ENCODE assay signal across 8 cellular contexts in the genomic region with DNA sequence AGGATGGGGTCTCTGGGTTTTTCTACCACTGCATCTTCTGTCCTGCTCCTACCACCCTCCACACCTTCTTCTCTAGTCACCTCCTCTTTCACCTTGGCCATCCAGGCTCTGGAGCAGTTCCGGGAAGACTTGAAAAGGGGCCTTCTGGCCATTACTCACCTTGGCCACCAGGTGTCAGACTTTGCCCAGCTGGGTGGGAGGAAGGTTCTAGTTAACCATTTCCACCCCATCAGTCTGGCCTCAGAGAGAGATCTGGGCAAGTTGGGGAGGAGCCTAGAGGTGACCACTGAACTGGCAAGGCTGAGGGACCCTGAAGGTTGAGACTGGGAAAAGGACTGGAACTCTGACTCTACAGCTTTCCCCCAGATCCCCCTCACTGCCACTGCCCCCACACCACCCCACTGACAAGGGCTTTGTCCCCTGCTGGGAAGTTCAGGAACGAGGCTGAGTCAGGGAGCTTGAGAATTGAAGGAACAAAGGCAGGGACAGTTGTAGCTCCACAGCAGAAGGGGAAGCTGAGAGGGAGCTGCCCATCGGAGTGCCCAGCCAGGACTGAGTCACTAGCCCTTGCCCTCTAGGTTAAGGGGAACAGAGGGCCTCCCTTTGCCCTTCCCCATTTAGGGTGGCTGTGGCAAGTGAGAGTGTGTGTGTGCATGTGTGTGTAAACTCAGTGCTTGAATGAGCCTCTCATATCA. TPM values are rescaled to one million over a fixed set of nuclear protein-coding genes. Genes with fewer than 3 reads are reported as not detected.
DNase-seq lines count a peak whose midpoint lies in the region; ATAC-seq, FAIRE-seq and TF ChIP-seq lines count a peak whose summit lies in the region.

No MANE protein-coding gene starts in this region.

- H4K20me1 ChIP-seq in K562 (replicated peaks; ENCODE audit: control insufficient read depth, insufficient read depth, low read length) = no peaks in the 10 kb centered on the region

- ATAC-seq in K562 (peak; percentile 59), GM18858 (IDR thresholded peaks at IDR 0.05; ENCODE audit: unreplicated experiment) (no peak)

- H3K36me3 ChIP-seq in K562 (ENCODE audit: control insufficient read depth, insufficient read depth, low read length) (no peaks in the 10 kb centered on the region), iPS-20b (ENCODE audit: insufficient read depth, low read depth, low read length) (no peaks in the 10 kb centered on the region)

- H3K9ac ChIP-seq in K562 (ENCODE audit: insufficient read depth in 1 of 2, low read depth in 2 of 2, low read length in 2 of 2) (peak overlapping the region; percentile 80 to 88; a peak in 3 of 4 replicates), iPS-20b (ENCODE audit: low read depth, low read length) (peak overlapping the region; percentile 35; the same call in 1 of the 2 replicates)

- intact Hi-C loops in K562 (cut with micrococcal nuclease) = loop anchor here (1.0 to 5.0 kb wide), 2 partner anchors 25 to 150 kb away; partner anchors contain the start of genes CDK2AP2 and PITPNM1

- DNase-seq in NCI-H1417 (lab: John Stamatoyannopoulos, UW) (peak; percentile 66 to 84 (median 68)), NCI-H1417 treated with DMSO at 0.1 percent for 48 hours (lab: John Stamatoyannopoulos, UW) (no peak), NCI-H1694 (lab: John Stamatoyannopoulos, UW) (peak; percentile 23), T-helper 9 cell (peak; percentile 57), K562 (ENCODE audit: extremely low read depth in 1 of 4, low spot score in 3 of 4) (peak; percentile 70 to 90 (median 80))

- H3K27ac ChIP-seq in K562 (ENCODE audit: extremely low read depth, low read depth, low read length) (peak overlapping the region; percentile 92; the same call in 2 of the 3 replicates), iPS-20b (ENCODE audit: low read length) (no peak overlapping the region), skin epidermis (peak overlapping the region in 19 of 21 experiments; percentile 4 to 100 (median 98))

- no peaks in the 10 kb centered on the region for H3K9me1 ChIP-seq in K562 (ENCODE audit: control insufficient read depth, insufficient read depth, low read length)

- TF ChIP-seq POLR2A in K562 (conservative IDR thresholded peaks at IDR 0.05) = no peak

- H3K9me3 ChIP-seq in K562 (replicated peaks; ENCODE audit: control insufficient read depth, insufficient read depth, low read depth, low read length) (no peaks in the 10 kb centered on the region; the same call in 1 of the 2 replicates), iPS-20b (ENCODE audit: insufficient read depth, low read depth, low read length) (no peaks in the 10 kb centered on the region)

- POLR2A ChIA-PET in K562 (lab: Yijun Ruan, JAX) = interaction anchor here (0.6 to 1.3 kb wide), 4 partner anchors 10 to 1852 kb away, joined by 3 to 5 read pairs (median 4); no protein-coding TSS in a partner anchor

- 13% methylated on average over 3 of the region's 3 CpGs for WGBS in K562 (ENCODE audit: insufficient coverage, low coverage, missing lambda C conversion rate)

- no peak for TF ChIP-seq EP300 in K562 (IDR thresholded peaks at IDR 0.05; ENCODE audit: low read length)

- CTCF ChIA-PET in K562 (lab: Yijun Ruan, JAX; ENCODE audit: low intra/inter-chr PET ratio) = interaction anchor here (0.6 to 3.7 kb wide), 6 partner anchors 17 to 149 kb away, joined by 3 to 41 read pairs (median 3); partner anchors contain the start of genes CLCF1 and PITPNM1

- H3K4me2 ChIP-seq in K562 (ENCODE audit: insufficient read depth, low read length) = peak overlapping the region; percentile 4

- H3K4me3 ChIP-seq in K562 (no peak overlapping the region), iPS-20b (ENCODE audit: low read length) (no peak overlapping the region), skin epidermis (no peak overlapping the region)

- peaks cover 8% of the 10 kb centered on the region for H3K79me2 ChIP-seq in K562 (ENCODE audit: control insufficient read depth, insufficient read depth, low read length)

- H3K4me1 ChIP-seq in K562 (replicated peaks in 1 of 2; ENCODE audit: control insufficient read depth in 2 of 2, insufficient read depth in 2 of 2, low read length in 2 of 2) (peaks cover 40 to 53% of the 10 kb centered on the region in 2 experiments), iPS-20b (ENCODE audit: insufficient read depth, low read length) (peaks cover 13% of the 10 kb centered on the region; the same call in 1 of the 2 replicates)

- H2AFZ ChIP-seq in K562 (ENCODE audit: low read depth, low read length) = peak overlapping the region; percentile 51

- peak; percentile 96 to 99 for TF ChIP-seq RAD21 in K562 (CRISPR knock-in tag; conservative IDR thresholded peaks at IDR 0.05 in 1 of 2, IDR thresholded peaks at IDR 0.05 in 1 of 2)

- TF ChIP-seq CTCF in K562 (IDR thresholded peaks at IDR 0.05 in 2 of 3, conservative IDR thresholded peaks at IDR 0.05 in 1 of 3; ENCODE audit: insufficient read depth in 2 of 3, low read depth in 1 of 3, low read length in 3 of 3) = peak; percentile 92 to 98 (median 97)

- FAIRE-seq in K562 (lab: Jason Lieb, UNC) = peak; percentile 90

- BruUV-seq in K562 (replicated peaks; lab: Mats Ljungman, UMichigan) = no TSS peak

- H3K27me3 ChIP-seq in K562 (ENCODE audit: control insufficient read depth in 2 of 2, insufficient read depth in 2 of 2, low read length in 2 of 2) (no peaks in the 10 kb centered on the region), iPS-20b (ENCODE audit: insufficient read depth, low read length) (peaks cover 8% of the 10 kb centered on the region; the same call in 1 of the 2 replicates)

- in situ Hi-C loops in K562 (cut with MboI) = no loop called here

RNA-seq across cellular contexts. Expression of gene POLD4, which starts 3.7 kb away (rescaled TPM):
- 26.2 and 67.4 TPM in 2 replicates for total RNA-seq in K562 (2011; cell fraction: chromatin; rRNA removed; ENCODE audit: low replicate concordance)
- 64.6 and 81.5 TPM in 2 replicates for total RNA-seq in K562 (2011; cell fraction: nucleolus; rRNA removed)
- 46.1 and 55.9 TPM in 2 replicates for total RNA-seq in K562 (2011; cell fraction: nucleoplasm; rRNA removed)
- 53.6 and 56.2 TPM in 2 replicates for total RNA-seq in K562 (2014; rRNA removed)
- 8.3 and 9.9 TPM in 2 replicates for total RNA-seq in K562 (2014; rRNA removed; fragmentation: Illumina TruSeq; extraction: Trizol)
- total RNA-seq in K562 (2015; rRNA removed; fragmentation: Illumina TruSeq; extraction: Trizol) = 18.3 and 18.7 TPM in 2 replicates
- total RNA-seq in K562 (2021) = 32.7 and 42.1 TPM in 2 replicates
- polyA plus RNA-seq in K562 (2011; rRNA removed) = 39.4 and 42.2 TPM in 2 replicates
- 73.0 and 175 TPM in 2 replicates for polyA plus RNA-seq in K562 (2011; cell fraction: cytosol; rRNA removed)
- 55.9 and 110 TPM in 2 replicates for polyA plus RNA-seq in K562 (2011; cell fraction: nucleus; rRNA removed)
- 66.3 and 137 TPM in 2 replicates for polyA plus RNA-seq in K562 (2012)
- polyA plus RNA-seq in K562 (2014; fragmentation: Illumina TruSeq; extraction: Trizol) = 10.6 and 25.7 TPM in 2 replicates
- polyA plus RNA-seq in K562 (2014; fragmentation: Nextera tagmentation; extraction: Ambion mirVana) = 1 to 10 TPM; 5.8 to 6.1 TPM
- polyA plus RNA-seq in K562 (2014; rRNA removed) = 64.5 and 69.7 TPM in 2 replicates
- polyA minus RNA-seq in K562 (2011; rRNA and poly(A)+ RNA removed) = 6.7 and 10.2 TPM in 2 replicates
- 21.3 and 21.8 TPM in 2 replicates for polyA minus RNA-seq in K562 (2011; cell fraction: cytosol; rRNA and poly(A)+ RNA removed)
- 27.2 and 29.6 TPM in 2 replicates for polyA minus RNA-seq in K562 (2011; cell fraction: nucleus; rRNA and poly(A)+ RNA removed)

RNA-seq across cellular contexts. Expression of gene CLCF1, which starts 16.4 kb away (rescaled TPM):
- 4.3 and 8.4 TPM in 2 replicates for total RNA-seq in K562 (2011; cell fraction: chromatin; rRNA removed; ENCODE audit: low replicate concordance)
- 3.4 and 5.3 TPM in 2 replicates for total RNA-seq in K562 (2011; cell fraction: nucleolus; rRNA removed)
- total RNA-seq in K562 (2011; cell fraction: nucleoplasm; rRNA removed) = 3.7 and 8.0 TPM in 2 replicates
- total RNA-seq in K562 (2014; rRNA removed) (2.4 and 3.2 TPM in 2 replicates), K562 (2014; rRNA removed; fragmentation: Illumina TruSeq; extraction: Trizol) (1.1 and 1.2 TPM in 2 replicates), K562 (2015; rRNA removed; fragmentation: Illumina TruSeq; extraction: Trizol) (1.9 and 2.0 TPM in 2 replicates), K562 (2021) (3.6 and 4.3 TPM in 2 replicates)
- polyA plus RNA-seq in K562 (2011; rRNA removed) (3.0 and 4.1 TPM in 2 replicates), K562 (2014; fragmentation: Illumina TruSeq; extraction: Trizol) (3.1 and 3.6 TPM in 2 replicates), K562 (2014; fragmentation: Nextera tagmentation; extraction: Ambion mirVana) (under 1 TPM; 0.49 to 0.80 TPM), K562 (2014; rRNA removed) (3.8 and 5.8 TPM in 2 replicates)
- polyA plus RNA-seq in K562 (2011; cell fraction: cytosol; rRNA removed) = 5.7 and 8.8 TPM in 2 replicates
- polyA plus RNA-seq in K562 (2011; cell fraction: nucleus; rRNA removed) = 9.3 and 20.8 TPM in 2 replicates
- 2.9 and 5.3 TPM in 2 replicates for polyA plus RNA-seq in K562 (2012)
- 0.78 and 2.1 TPM in 2 replicates for polyA minus RNA-seq in K562 (2011; rRNA and poly(A)+ RNA removed)
- 2.4 and 4.2 TPM in 2 replicates for polyA minus RNA-seq in K562 (2011; cell fraction: cytosol; rRNA and poly(A)+ RNA removed)
- 1.7 and 1.8 TPM in 2 replicates for polyA minus RNA-seq in K562 (2011; cell fraction: nucleus; rRNA and poly(A)+ RNA removed)

RNA-seq across cellular contexts. Expression of gene RAD9A, which starts 34.8 kb away (rescaled TPM):
- 59.7 and 169 TPM in 2 replicates for total RNA-seq in K562 (2011; cell fraction: chromatin; rRNA removed; ENCODE audit: low replicate concordance)
- 116 and 126 TPM in 2 replicates for total RNA-seq in K562 (2011; cell fraction: nucleolus; rRNA removed)
- total RNA-seq in K562 (2011; cell fraction: nucleoplasm; rRNA removed) = 63.0 and 77.4 TPM in 2 replicates
- total RNA-seq in K562 (2014; rRNA removed) (17.1 and 25.1 TPM in 2 replicates), K562 (2014; rRNA removed; fragmentation: Illumina TruSeq; extraction: Trizol) (5.7 and 6.7 TPM in 2 replicates), K562 (2015; rRNA removed; fragmentation: Illumina TruSeq; extraction: Trizol) (15.3 and 16.1 TPM in 2 replicates), K562 (2021) (33.3 and 41.2 TPM in 2 replicates)
- polyA plus RNA-seq in K562 (2011; rRNA removed) (16.0 and 30.7 TPM in 2 replicates), K562 (2014; fragmentation: Illumina TruSeq; extraction: Trizol) (27.3 and 29.2 TPM in 2 replicates), K562 (2014; fragmentation: Nextera tagmentation; extraction: Ambion mirVana) (1 to 10 TPM; 1.4 to 1.5 TPM), K562 (2014; rRNA removed) (35.9 and 39.7 TPM in 2 replicates)
- polyA plus RNA-seq in K562 (2011; cell fraction: cytosol; rRNA removed) = 23.8 and 34.6 TPM in 2 replicates
- polyA plus RNA-seq in K562 (2011; cell fraction: nucleus; rRNA removed) = 98.1 and 127 TPM in 2 replicates
- polyA plus RNA-seq in K562 (2012) = 33.0 and 38.6 TPM in 2 replicates
- polyA minus RNA-seq in K562 (2011; rRNA and poly(A)+ RNA removed) = 5.2 and 7.3 TPM in 2 replicates
- 15.1 and 20.2 TPM in 2 replicates for polyA minus RNA-seq in K562 (2011; cell fraction: cytosol; rRNA and poly(A)+ RNA removed)
- 22.5 and 24.4 TPM in 2 replicates for polyA minus RNA-seq in K562 (2011; cell fraction: nucleus; rRNA and poly(A)+ RNA removed)

RNA-seq across cellular contexts. Expression of gene PPP1CA, which starts 44.6 kb away (rescaled TPM):
- total RNA-seq in K562 (2011; cell fraction: chromatin; rRNA removed; ENCODE audit: low replicate concordance) = 37.0 and 127 TPM in 2 replicates
- total RNA-seq in K562 (2011; cell fraction: nucleolus; rRNA removed) = 133 and 148 TPM in 2 replicates
- total RNA-seq in K562 (2011; cell fraction: nucleoplasm; rRNA removed) = 56.8 and 75.5 TPM in 2 replicates
- total RNA-seq in K562 (2014; rRNA removed) (228 and 302 TPM in 2 replicates), K562 (2014; rRNA removed; fragmentation: Illumina TruSeq; extraction: Trizol) (104 and 122 TPM in 2 replicates), K562 (2015; rRNA removed; fragmentation: Illumina TruSeq; extraction: Trizol) (188 and 200 TPM in 2 replicates), K562 (2021) (235 and 242 TPM in 2 replicates)
- polyA plus RNA-seq in K562 (2011; rRNA removed) (167 and 176 TPM in 2 replicates), K562 (2014; fragmentation: Illumina TruSeq; extraction: Trizol) (205 and 253 TPM in 2 replicates), K562 (2014; fragmentation: Nextera tagmentation; extraction: Ambion mirVana) (10 to 100 TPM; 18.2 to 51.4 TPM), K562 (2014; rRNA removed) (191 and 208 TPM in 2 replicates)
- polyA plus RNA-seq in K562 (2011; cell fraction: cytosol; rRNA removed) = 324 and 501 TPM in 2 replicates
- polyA plus RNA-seq in K562 (2011; cell fraction: nucleus; rRNA removed) = 128 and 201 TPM in 2 replicates
- 225 and 287 TPM in 2 replicates for polyA plus RNA-seq in K562 (2012)
- polyA minus RNA-seq in K562 (2011; rRNA and poly(A)+ RNA removed) = 80.8 and 116 TPM in 2 replicates
- polyA minus RNA-seq in K562 (2011; cell fraction: cytosol; rRNA and poly(A)+ RNA removed) = 120 and 127 TPM in 2 replicates
- polyA minus RNA-seq in K562 (2011; cell fraction: nucleus; rRNA and poly(A)+ RNA removed) = 44.8 and 70.1 TPM in 2 replicates

RNA-seq across cellular contexts. Expression of gene TBC1D10C, which starts 46.9 kb away (rescaled TPM):
- 0.39 and 3.0 TPM in 2 replicates for total RNA-seq in K562 (2011; cell fraction: chromatin; rRNA removed; ENCODE audit: low replicate concordance)
- 1.8 and 3.3 TPM in 2 replicates for total RNA-seq in K562 (2011; cell fraction: nucleolus; rRNA removed)
- 0.81 and 1.9 TPM in 2 replicates for total RNA-seq in K562 (2011; cell fraction: nucleoplasm; rRNA removed)
- total RNA-seq in K562 (2014; rRNA removed) = 0.68 and 1.1 TPM in 2 replicates
- 0.22 and 0.26 TPM in 2 replicates for total RNA-seq in K562 (2014; rRNA removed; fragmentation: Illumina TruSeq; extraction: Trizol)
- total RNA-seq in K562 (2015; rRNA removed; fragmentation: Illumina TruSeq; extraction: Trizol) = 0.90 and 1.1 TPM in 2 replicates
- total RNA-seq in K562 (2021) = 1.2 and 1.5 TPM in 2 replicates
- polyA plus RNA-seq in K562 (2011; rRNA removed) = 0.95 and 1.1 TPM in 2 replicates
- polyA plus RNA-seq in K562 (2011; cell fraction: cytosol; rRNA removed) = 1.1 and 2.0 TPM in 2 replicates
- 8.2 and 12.2 TPM in 2 replicates for polyA plus RNA-seq in K562 (2011; cell fraction: nucleus; rRNA removed)
- polyA plus RNA-seq in K562 (2012) = 1.2 and 2.3 TPM in 2 replicates
- polyA plus RNA-seq in K562 (2014; fragmentation: Illumina TruSeq; extraction: Trizol) = 0.16 and 0.71 TPM in 2 replicates
- not detected for polyA plus RNA-seq in K562 (2014; fragmentation: Nextera tagmentation; extraction: Ambion mirVana)
- 0.93 and 1.7 TPM in 2 replicates for polyA plus RNA-seq in K562 (2014; rRNA removed)
- 0.27 and 0.53 TPM in 2 replicates for polyA minus RNA-seq in K562 (2011; rRNA and poly(A)+ RNA removed)
- not detected in 2 replicates for polyA minus RNA-seq in K562 (2011; cell fraction: cytosol; rRNA and poly(A)+ RNA removed)
- polyA minus RNA-seq in K562 (2011; cell fraction: nucleus; rRNA and poly(A)+ RNA removed) = 1.8 and 2.3 TPM in 2 replicates
